In the genomic region with DNA sequence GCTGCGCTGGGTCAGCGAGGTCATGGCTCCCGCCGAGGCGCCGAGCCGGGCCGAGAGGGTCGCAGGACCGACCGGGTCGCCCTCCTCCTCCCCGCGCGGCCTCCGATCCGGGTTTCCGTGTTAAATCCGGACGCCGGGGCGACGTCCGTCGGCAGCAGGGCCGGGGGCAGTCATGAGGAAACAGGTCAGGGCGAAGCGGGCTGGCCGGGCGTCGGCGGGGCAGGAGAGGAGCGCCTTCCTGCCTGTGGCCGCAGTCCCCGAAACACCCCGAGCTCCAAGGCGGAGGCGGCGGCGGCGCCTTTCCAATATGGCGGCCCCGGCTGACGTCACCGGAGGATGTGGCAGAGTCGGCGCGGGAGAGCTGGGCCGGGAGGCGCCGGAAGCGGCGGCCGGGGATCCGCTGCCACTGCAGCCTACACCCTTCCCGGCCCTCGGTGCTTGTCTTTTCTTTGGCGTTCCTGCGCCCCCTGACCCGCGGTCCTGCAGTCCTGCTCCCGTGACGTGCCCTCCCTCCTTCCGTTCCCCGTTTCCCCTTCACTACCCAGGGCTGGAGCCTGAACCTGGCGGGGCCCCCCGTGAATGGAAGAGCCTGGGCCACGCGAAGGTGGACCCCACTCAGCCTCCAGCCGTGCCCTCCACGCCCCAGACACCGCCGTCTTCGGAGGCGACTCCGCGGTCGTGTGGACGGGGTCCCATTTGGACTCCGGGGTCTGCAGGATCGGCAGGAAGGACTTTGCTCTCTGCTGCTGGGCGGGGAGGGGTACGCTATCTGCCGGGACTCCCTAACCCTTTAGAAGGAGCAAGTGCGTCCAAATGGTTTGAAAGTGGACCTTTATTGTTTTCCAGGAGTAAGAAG, we compare ENCODE assay signal across 8 cellular contexts. TPM values are rescaled to one million over a fixed set of nuclear protein-coding genes. Genes with fewer than 3 reads are reported as not detected.
A peak's percentile ranks its signal among the peaks of the same experiment; 100 is the strongest.
DNase-seq lines count a peak whose midpoint lies in the region; ATAC-seq and TF ChIP-seq lines count a peak whose summit lies in the region.

A gene (minus strand): TSS at position 309 of the 856 bp plus-strand sequence. CDS start 285 bp downstream, at position 24.

- H3K4me1 ChIP-seq in KMS-11 (ENCODE audit: low read depth, poor library complexity, severe bottlenecking) (peaks cover 48% of the 10 kb centered on the region), Panc1 (ENCODE audit: control insufficient read depth, insufficient read depth, low read length) (peaks cover 23% of the 10 kb centered on the region)

- H4K20me1 ChIP-seq in KMS-11 (ENCODE audit: insufficient read depth): peaks cover 5% of the 10 kb centered on the region; the same call in 1 of the 2 replicates

- peak within 1 kb of the TSS; percentile 79 for H2AFZ ChIP-seq in KMS-11 (ENCODE audit: low read depth)

- H3K27ac ChIP-seq in KMS-11 (peak within 1 kb of the TSS; percentile 99), Panc1 (ENCODE audit: low read length) (peak within 1 kb of the TSS; percentile 96)

- H3K9me3 Mint-ChIP-seq in activated T-cell treated with anti-CD3 and anti-CD28 coated beads, Interleukin-2, amount 50 U/mL, for 4 hours: no peaks in the 10 kb centered on the region

- in situ Hi-C loops in Panc1 (cut with HindIII; ENCODE audit: low pct_unique_long_range_greater_than_20kb, low sequenced_read_pairs): no loop called here

- no peaks in the 10 kb centered on the region for H3K27me3 ChIP-seq in KMS-11 (ENCODE audit: insufficient read depth, low read depth)
- H3K27me3 ChIP-seq in Panc1 (ENCODE audit: control insufficient read depth, insufficient read depth, low read length): no peaks in the 10 kb centered on the region

- H3K4me3 ChIP-seq in KMS-11 (IDR thresholded peaks at IDR 0.05; ENCODE audit: insufficient read depth, low read depth, low read length) (no peak within 1 kb of the TSS), Panc1 (ENCODE audit: low read depth in 2 of 2, low read length in 2 of 2) (peak within 1 kb of the TSS; percentile 81 to 83)

- H3K9ac ChIP-seq in KMS-11: peak within 1 kb of the TSS; percentile 99

- peak within 1 kb of the TSS; percentile 99 for H3K4me3 Mint-ChIP-seq in activated T-cell treated with anti-CD3 and anti-CD28 coated beads, Interleukin-2, amount 50 U/mL, for 4 hours

- peaks cover 29% of the 10 kb centered on the region for H3K4me1 Mint-ChIP-seq in activated T-cell treated with anti-CD3 and anti-CD28 coated beads, Interleukin-2, amount 50 U/mL, for 4 hours (ENCODE audit: low read depth)

- peak; percentile 82 for ATAC-seq in GM21786 (IDR thresholded peaks at IDR 0.05; ENCODE audit: unreplicated experiment)
- peak; percentile 91 for ATAC-seq in Panc1
- ATAC-seq in activated T-cell treated with anti-CD3 and anti-CD28 coated beads, Interleukin-2, amount 50 U/mL, for 4 hours: peak; percentile 94
- peak; percentile 95 for ATAC-seq in esophagus mucosa

- H3K4me2 ChIP-seq in KMS-11: peak within 1 kb of the TSS; percentile 67

- peaks cover 3% of the 10 kb centered on the region for H3K27me3 Mint-ChIP-seq in activated T-cell treated with anti-CD3 and anti-CD28 coated beads, Interleukin-2, amount 50 U/mL, for 4 hours (ENCODE audit: low read depth)

- no peaks in the 10 kb centered on the region for H3K9me3 ChIP-seq in Panc1 (ENCODE audit: control insufficient read depth, insufficient read depth, low read depth, low read length)

- CTCF ChIA-PET in Panc1 (lab: Charles Lee): no interaction called here

- peaks cover 14% of the 10 kb centered on the region; the same call in 1 of the 2 replicates for H3K36me3 ChIP-seq in KMS-11 (ENCODE audit: insufficient read depth)
- peaks cover 15% of the 10 kb centered on the region for H3K36me3 ChIP-seq in Panc1 (ENCODE audit: control insufficient read depth, insufficient read depth, low read length)

- peaks cover 46% of the 10 kb centered on the region for H3K79me2 ChIP-seq in KMS-11 (ENCODE audit: insufficient read depth, low read depth)

- no TSS peak for BruUV-seq in Panc1 (replicated peaks; lab: Mats Ljungman, UMichigan)

- TF ChIP-seq CTCF in KMS-11 (conservative IDR thresholded peaks at IDR 0.05; ENCODE audit: low read depth, low read length) (no peak), Panc1 (IDR thresholded peaks at IDR 0.05) (no peak)

- intact Hi-C loops in Panc1 (cut with micrococcal nuclease; ENCODE audit: unreplicated experiment): no loop called here

- peaks cover 12% of the 10 kb centered on the region for H3K36me3 Mint-ChIP-seq in activated T-cell treated with anti-CD3 and anti-CD28 coated beads, Interleukin-2, amount 50 U/mL, for 4 hours (ENCODE audit: insufficient read depth)

- POLR2A ChIA-PET in Panc1 (lab: Charles Lee): no interaction called here

- DNase-seq in DMS53 treated with DMSO at 0.1 percent for 48 hours (lab: John Stamatoyannopoulos, UW; ENCODE audit: unreplicated experiment): peak; percentile 66
- no peak for DNase-seq in Panc1 (ENCODE audit: low read depth, low spot score)
- DNase-seq in activated T-cell treated with anti-CD3 and anti-CD28 coated beads, Interleukin-2, amount 50 U/mL, for 4 hours: peak; percentile 89
- DNase-seq in myocyte (ENCODE audit: low read depth): peak; percentile 93
- peak; percentile 82 to 90 for DNase-seq in stimulated activated CD8-positive, alpha-beta memory T cell treated with anti-CD3 and anti-CD28 coated beads, Interleukin-7, amount 100 ng/mL, for 4 hours (ENCODE audit: low read depth in 2 of 2)

RNA-seq across cellular contexts. Expression of the gene that starts here (rescaled TPM):
- 89.7 TPM for total RNA-seq in Panc1 (2021; ENCODE audit: unreplicated experiment)
- 75.2 TPM for polyA plus RNA-seq in Panc1 (2012; ENCODE audit: insufficient read length)
- total RNA-seq in activated T-cell treated with anti-CD3 and anti-CD28 coated beads, Interleukin-2, amount 50 U/mL, for 4 hours: 100 to 1,000 TPM; 108 to 116 (median 113) TPM
- 48.3 TPM for total RNA-seq in esophagus mucosa
- 48.0 and 53.8 TPM in 2 replicates for total RNA-seq in myocyte
- polyA plus RNA-seq in myocyte (2012): 51.9 TPM
